7 cellular contexts compared by ENCODE assay signal in genomic region chr5:119315516-119315949, GRCh38. TPM values are rescaled to one million over a fixed set of nuclear protein-coding genes. Genes with fewer than 3 reads are reported as not detected.
DNase-seq lines count a peak whose midpoint lies in the region; ATAC-seq, FAIRE-seq and TF ChIP-seq lines count a peak whose summit lies in the region.

No MANE protein-coding gene starts in this region.

- 4 to 6% methylated on average over 2 of the region's 2 CpGs for WGBS in pancreas, 2 donors

- ATAC-seq in GM21526 (IDR thresholded peaks at IDR 0.05; ENCODE audit: low FRiP score, unreplicated experiment) (peak; percentile 72), T-helper 17 cell (peak; percentile 83), pancreas (peak; percentile 62 to 85 (median 81))

- H3K36me3 ChIP-seq in pancreas: no peaks in the 10 kb centered on the region

- peaks cover 72% of the 10 kb centered on the region for H3K4me1 Mint-ChIP-seq in T-helper 17 cell

- no peak overlapping the region for H3K4me3 ChIP-seq in GM12875 (ENCODE audit: low read depth, low read length)
- H3K4me3 ChIP-seq in pancreas: no peak overlapping the region

- H3K9me3 ChIP-seq in T-helper 17 cell (ENCODE audit: control insufficient read depth, low read length, poor library complexity, severe bottlenecking): no peaks in the 10 kb centered on the region
- H3K9me3 ChIP-seq in pancreas: no peaks in the 10 kb centered on the region

- intact Hi-C loops in pancreas (cut with DNase I): no loop called here

- peak overlapping the region in 1 of 4 donors; percentile 37 for H3K27ac ChIP-seq in pancreas

- no peaks in the 10 kb centered on the region for H3K27me3 Mint-ChIP-seq in T-helper 17 cell

- H3K27ac Mint-ChIP-seq in T-helper 17 cell: peak overlapping the region; percentile 93

- H3K4me1 ChIP-seq in pancreas: peaks cover 0 to 10% (median 0%) of the 10 kb centered on the region in 3 donors

- H3K4me3 Mint-ChIP-seq in T-helper 17 cell: peak overlapping the region; percentile 63

- H3K27me3 ChIP-seq in pancreas: no peaks in the 10 kb centered on the region

- H3K36me3 Mint-ChIP-seq in T-helper 17 cell (ENCODE audit: low read depth): peaks cover 2% of the 10 kb centered on the region

- TF ChIP-seq CTCF in GM12875 (IDR thresholded peaks at IDR 0.05; ENCODE audit: borderline replicate concordance, insufficient read depth, low read depth, low read length) (peak; percentile 50), pancreas (IDR thresholded peaks at IDR 0.05) (no peak)

- no peak for FAIRE-seq in pancreas (lab: Jason Lieb, UNC)

- DNase-seq in HT-29 (ENCODE audit: low spot score): peak; percentile 43
- no peak for DNase-seq in T-helper 17 cell
- DNase-seq in effector CD4-positive, alpha-beta T cell: peak; percentile 34
- DNase-seq in pancreas: peak in 1 of 6 donors; percentile 44
- DNase-seq in mucosa of gallbladder (ENCODE audit: low spot score): no peak

RNA-seq across cellular contexts. Expression of gene TNFAIP8, which starts 40.3 kb away (rescaled TPM):
- 10.7 and 13.3 TPM in 2 replicates for total RNA-seq in HT-29 (2014; rRNA removed; shearing (Covaris generic))
- total RNA-seq in T-helper 17 cell: 100 to 1,000 TPM; 130 to 140 TPM
- 10 to 100 TPM in 3 of 6 donors, 1 to 10 TPM in 3; 7.5 to 14.2 (median 10.6) TPM for total RNA-seq in pancreas
- 1 to 10 TPM; 5.7 to 7.7 TPM for polyA plus RNA-seq in pancreas
- 17.1 TPM for total RNA-seq in mucosa of gallbladder

Comparison
In these comparisons a context has a peak if more than half of its experiments do, and no peak if none do; other contexts are left out.
1. DNase-seq: peak in HT-29 (single experiment) and effector CD4-positive, alpha-beta T cell (single experiment); none in T-helper 17 cell (0 of 3) and mucosa of gallbladder (single experiment).
2. Peak in every context shown above with its lines, with median percentiles within 50 percentile points of each other: ATAC-seq.